ENCODE assay signal across 13 cellular contexts in the genomic region with DNA sequence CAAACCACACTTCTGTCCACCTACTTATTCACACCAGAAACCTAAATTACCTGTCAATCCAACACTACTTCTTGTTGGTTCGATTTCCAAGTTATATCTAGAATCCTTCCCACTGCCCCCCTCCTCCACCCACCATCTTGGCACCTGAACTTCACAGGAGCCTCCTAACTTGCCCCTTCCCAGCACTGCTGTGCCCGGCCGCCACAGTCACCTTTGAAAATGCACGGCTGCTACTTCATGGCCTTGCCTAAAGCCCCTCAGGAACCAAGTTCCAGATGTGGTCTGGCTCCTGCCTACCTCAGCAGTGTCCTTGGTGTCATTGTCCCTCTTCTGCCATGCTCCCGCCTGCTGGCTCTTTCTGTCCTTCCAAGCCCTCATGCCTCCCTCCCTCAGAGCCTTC. TPM values are rescaled to one million over a fixed set of nuclear protein-coding genes. Genes with fewer than 3 reads are reported as not detected.
DNase-seq lines count a peak whose midpoint lies in the region; ATAC-seq and TF ChIP-seq lines count a peak whose summit lies in the region.
"Had no signal": no experiment of that assay in that cellular context is flagged by ENCODE, and none has a peak within 500 bp of the region (broad histone marks: within the 10 kb centered on the region; RNA-seq: fewer than 3 reads in every experiment).

No MANE protein-coding gene starts in this region.

- peaks cover 8 to 83% (median 45%) of the 10 kb centered on the region in 3 donors for H3K4me1 ChIP-seq in gastroesophageal sphincter

- TF ChIP-seq POLR2A in gastroesophageal sphincter (IDR thresholded peaks at IDR 0.05) = no peak

- H3K4me3 Mint-ChIP-seq in activated T-cell treated with anti-CD3 and anti-CD28 coated beads, Interleukin-2, amount 50 U/mL, for 24 hours = no peak overlapping the region
- no peak overlapping the region for H3K4me3 Mint-ChIP-seq in T-helper 17 cell
- H3K4me3 Mint-ChIP-seq in stimulated activated naive B cell treated with anti-CD40 and anti-IgM and Interleukin-4, amounts not matched to agents 10 μg/mL and 1 μg/mL and 100 μg/mL, for 72 hours = no peak overlapping the region

- H3K9me3 Mint-ChIP-seq in activated T-cell treated with anti-CD3 and anti-CD28 coated beads, Interleukin-2, amount 50 U/mL, for 24 hours = no peaks in the 10 kb centered on the region
- H3K9me3 Mint-ChIP-seq in stimulated activated naive B cell treated with anti-CD40 and anti-IgM and Interleukin-4, amounts not matched to agents 10 μg/mL and 1 μg/mL and 100 μg/mL, for 72 hours = no peaks in the 10 kb centered on the region

- peaks cover 0 to 57% of the 10 kb centered on the region in 2 donors for H3K36me3 ChIP-seq in gastroesophageal sphincter

- peaks cover 16% of the 10 kb centered on the region for H3K36me3 Mint-ChIP-seq in activated T-cell treated with anti-CD3 and anti-CD28 coated beads, Interleukin-2, amount 50 U/mL, for 24 hours (ENCODE audit: low read depth)
- H3K36me3 Mint-ChIP-seq in T-helper 17 cell (ENCODE audit: low read depth) = peaks cover 4% of the 10 kb centered on the region
- peaks cover 52 to 56% of the 10 kb centered on the region in 2 donors for H3K36me3 Mint-ChIP-seq in stimulated activated naive B cell treated with anti-CD40 and anti-IgM and Interleukin-4, amounts not matched to agents 10 μg/mL and 1 μg/mL and 100 μg/mL, for 72 hours

- TF ChIP-seq CTCF in gastroesophageal sphincter (IDR thresholded peaks at IDR 0.05) = no peak

- no peak for DNase-seq in activated T-cell treated with anti-CD3 and anti-CD28 coated beads, Interleukin-2, amount 50 U/mL, for 24 hours
- DNase-seq in activated T-cell treated with anti-CD3 and anti-CD28 coated beads for 4 hours (no peak), T-helper 17 cell (no peak), medulla oblongata (ENCODE audit: extremely low spot score) (no peak)
- no peak for DNase-seq in stimulated activated naive B cell treated with anti-CD40 and anti-IgM and Interleukin-4, amounts not matched to agents 10 μg/mL and 1 μg/mL and 100 μg/mL, for 72 hours
- DNase-seq: activated CD8-positive, alpha-beta memory T cell treated with anti-CD3 and anti-CD28 coated beads for 24 hours; foreskin melanocyte; NCI-H1436; occipital lobe; small intestine had no signal

- no peak overlapping the region for H3K4me3 ChIP-seq in gastroesophageal sphincter

- peak overlapping the region in 3 of 4 donors; percentile 81 to 90 (median 85) for H3K27ac ChIP-seq in gastroesophageal sphincter

- no peaks in the 10 kb centered on the region for H3K27me3 ChIP-seq in gastroesophageal sphincter

- no peaks in the 10 kb centered on the region for H3K27me3 Mint-ChIP-seq in activated T-cell treated with anti-CD3 and anti-CD28 coated beads, Interleukin-2, amount 50 U/mL, for 24 hours
- H3K27me3 Mint-ChIP-seq in T-helper 17 cell = no peaks in the 10 kb centered on the region
- H3K27me3 Mint-ChIP-seq in stimulated activated naive B cell treated with anti-CD40 and anti-IgM and Interleukin-4, amounts not matched to agents 10 μg/mL and 1 μg/mL and 100 μg/mL, for 72 hours = no peaks in the 10 kb centered on the region

- no peak for TF ChIP-seq EP300 in gastroesophageal sphincter (IDR thresholded peaks at IDR 0.05)

- 85 to 92% methylated on average over 4 to 5 of the region's 5 CpGs for WGBS in gastroesophageal sphincter (ENCODE audit: low coverage in 1 of 2), 2 donors

- no peak for ATAC-seq in T-helper 17 cell
- ATAC-seq in gastroesophageal sphincter = no peak
- no peak for ATAC-seq in stimulated activated naive B cell treated with anti-CD40 and anti-IgM and Interleukin-4, amounts not matched to agents 10 μg/mL and 1 μg/mL and 100 μg/mL, for 72 hours (replicated peaks)
- ATAC-seq in HG03280 (IDR thresholded peaks at IDR 0.05; ENCODE audit: unreplicated experiment) = no peak
- ATAC-seq in GM18909 (IDR thresholded peaks at IDR 0.05; ENCODE audit: poor library complexity, unreplicated experiment) = no peak

- H3K27ac Mint-ChIP-seq in activated T-cell treated with anti-CD3 and anti-CD28 coated beads, Interleukin-2, amount 50 U/mL, for 24 hours = peak overlapping the region; percentile 11
- peak overlapping the region; percentile 88 for H3K27ac Mint-ChIP-seq in T-helper 17 cell
- peak overlapping the region; percentile 98 for H3K27ac Mint-ChIP-seq in stimulated activated naive B cell treated with anti-CD40 and anti-IgM and Interleukin-4, amounts not matched to agents 10 μg/mL and 1 μg/mL and 100 μg/mL, for 72 hours

- H3K9me3 ChIP-seq in T-helper 17 cell (ENCODE audit: control insufficient read depth, low read length, poor library complexity, severe bottlenecking) (no peaks in the 10 kb centered on the region), gastroesophageal sphincter (no peaks in the 10 kb centered on the region)

- peaks cover 51% of the 10 kb centered on the region for H3K4me1 Mint-ChIP-seq in activated T-cell treated with anti-CD3 and anti-CD28 coated beads, Interleukin-2, amount 50 U/mL, for 24 hours (ENCODE audit: low read depth)
- H3K4me1 Mint-ChIP-seq in T-helper 17 cell = peaks cover 33% of the 10 kb centered on the region
- peaks cover 57 to 85% of the 10 kb centered on the region in 2 donors for H3K4me1 Mint-ChIP-seq in stimulated activated naive B cell treated with anti-CD40 and anti-IgM and Interleukin-4, amounts not matched to agents 10 μg/mL and 1 μg/mL and 100 μg/mL, for 72 hours

RNA-seq across cellular contexts. Expression of gene PKIG, which starts 31.2 kb away (rescaled TPM):
- 1 to 10 TPM; 2.2 to 4.5 TPM for total RNA-seq in T-helper 17 cell
- total RNA-seq in gastroesophageal sphincter = 100 to 1,000 TPM; 241 to 418 (median 291) TPM

RNA-seq across cellular contexts. Expression of gene ADA, which starts 37.9 kb away (rescaled TPM):
- 10 to 100 TPM; 36.0 to 36.1 TPM for total RNA-seq in T-helper 17 cell
- total RNA-seq in gastroesophageal sphincter = 10 to 100 TPM in 2 of 4 donors, 1 to 10 TPM in 2; 7.6 to 14.5 (median 10.4) TPM

Comparison
In these comparisons a context has a peak if more than half of its experiments do, and no peak if none do; other contexts are left out.
1. H3K27ac Mint-ChIP-seq: peak in every context shown above with its lines; median percentile 98 in stimulated activated naive B cell treated with anti-CD40 and anti-IgM and Interleukin-4, amounts not matched to agents 10 μg/mL and 1 μg/mL and 100 μg/mL, for 72 hours; 88 in T-helper 17 cell; 11 in activated T-cell treated with anti-CD3 and anti-CD28 coated beads, Interleukin-2, amount 50 U/mL, for 24 hours.
2. RNA of gene PKIG, which starts 31.2 kb away (total RNA-seq): 241 to 418 TPM in gastroesophageal sphincter; 2.2 to 4.5 TPM in T-helper 17 cell; every median in the first group is over 10 times any median in the second.